20 cellular contexts compared by ENCODE assay signal in the genomic region with DNA sequence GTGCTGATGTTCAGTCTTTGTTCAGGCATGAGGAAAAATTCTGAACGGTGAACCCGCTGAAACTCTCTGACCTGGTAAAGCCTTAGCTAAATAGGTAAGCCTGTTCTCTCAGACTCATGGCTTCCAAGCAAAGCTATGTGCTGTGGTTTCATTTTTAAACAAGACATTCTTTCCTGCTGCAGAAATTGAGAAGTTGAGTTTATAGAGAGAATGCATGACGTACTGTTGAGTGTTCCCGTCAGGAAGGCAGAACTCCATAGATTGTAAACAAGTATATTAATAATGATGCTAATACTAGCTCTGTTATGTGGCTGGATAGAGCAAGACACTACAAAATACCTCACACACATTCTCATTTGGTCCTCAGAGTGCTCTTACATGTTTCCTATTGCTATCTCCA.
DNase-seq lines count a peak whose midpoint lies in the region; ATAC-seq and TF ChIP-seq lines count a peak whose summit lies in the region.
"Had no signal": no experiment of that assay in that cellular context is flagged by ENCODE, and none has a peak within 500 bp of the region (broad histone marks: within the 10 kb centered on the region; RNA-seq: fewer than 3 reads in every experiment).

No MANE protein-coding gene starts in this region.

- no peak for TF ChIP-seq CTCF in IMR-90 (conservative IDR thresholded peaks at IDR 0.05; ENCODE audit: low read depth, low read length)

- H3K27me3 Mint-ChIP-seq in activated CD4-positive, alpha-beta memory T cell treated with anti-CD3 and anti-CD28 coated beads for 36 hours: peaks cover 10% of the 10 kb centered on the region
- H3K27me3 Mint-ChIP-seq in natural killer cell treated with Interleukin-12 subunit alpha and Interleukin-12 subunit beta and Interleukin-15 and Interleukin-18, amount 100 ng/mL, for 72 hours: peaks cover 19 to 36% of the 10 kb centered on the region in 2 donors

- H2BK15ac ChIP-seq in IMR-90 (ENCODE audit: low read depth, low read length): no peak overlapping the region
- no peak overlapping the region for H2BK15ac ChIP-seq in mesenchymal stem cell (ENCODE audit: low read depth, poor library complexity, severe bottlenecking)

- no peak overlapping the region for H3K14ac ChIP-seq in IMR-90 (replicated peaks; ENCODE audit: low read depth, low read length)
- no peak overlapping the region for H3K14ac ChIP-seq in mesenchymal stem cell (ENCODE audit: low read length in 2 of 2)

- dilution Hi-C loops in IMR-90 (cut with HindIII; ENCODE audit: low sequenced_read_pairs, unreplicated experiment): no loop called here

- H2AK5ac ChIP-seq in IMR-90 (ENCODE audit: low read depth, low read length) (no peak overlapping the region), mesenchymal stem cell (ENCODE audit: low read length, severe bottlenecking) (no peak overlapping the region)

- no peak overlapping the region for H4K91ac ChIP-seq in IMR-90 (ENCODE audit: insufficient read depth, low read depth, low read length)
- H4K91ac ChIP-seq in mesenchymal stem cell (ENCODE audit: low read length): no peak overlapping the region

- no peak overlapping the region for H3K56ac ChIP-seq in IMR-90 (ENCODE audit: extremely low read depth, insufficient read depth, low read length)

- no peak overlapping the region for H2AK9ac ChIP-seq in IMR-90 (replicated peaks; ENCODE audit: low read depth, low read length, poor library complexity)

- H4K5ac ChIP-seq in IMR-90 (ENCODE audit: low read depth, low read length): no peak overlapping the region; the same call in 1 of the 2 replicates

- H4K8ac ChIP-seq in IMR-90 (ENCODE audit: low read depth in 2 of 2, low read length in 2 of 2): no peak overlapping the region
- H4K8ac ChIP-seq in mesenchymal stem cell (ENCODE audit: low read length): no peak overlapping the region

- BruUV-seq in IMR-90 (replicated peaks; lab: Mats Ljungman, UMichigan): no TSS peak

- no peaks in the 10 kb centered on the region for H3K9me3 ChIP-seq in IMR-90 (ENCODE audit: control insufficient read depth, insufficient read depth, low read length)
- no peaks in the 10 kb centered on the region for H3K9me3 ChIP-seq in mesenchymal stem cell (ENCODE audit: control insufficient read depth, low read length)
- H3K9me3 ChIP-seq: A549 had no signal

- H3K4ac ChIP-seq in IMR-90 (ENCODE audit: low read depth, low read length): no peak overlapping the region
- no peak overlapping the region for H3K4ac ChIP-seq in mesenchymal stem cell (ENCODE audit: low read depth in 1 of 2, low read length in 2 of 2)

- H3K4me3 Mint-ChIP-seq in activated CD4-positive, alpha-beta memory T cell treated with anti-CD3 and anti-CD28 coated beads for 36 hours: no peak overlapping the region
- no peak overlapping the region for H3K4me3 Mint-ChIP-seq in natural killer cell treated with Interleukin-12 subunit alpha and Interleukin-12 subunit beta and Interleukin-15 and Interleukin-18, amount 100 ng/mL, for 72 hours
- H3K4me3 Mint-ChIP-seq: CD4-positive, alpha-beta memory T cell; GM23338; H9; HFFc6 had no signal

- CTCF ChIA-PET in IMR-90 (lab: Yijun Ruan, JAX): no interaction called here
- CTCF ChIA-PET in activated CD4-positive, alpha-beta memory T cell treated with anti-CD3 and anti-CD28 coated beads for 36 hours (lab: Charles Lee): no interaction called here

- in situ Hi-C loops in IMR-90 (cut with MboI; ENCODE audit: low sequenced_read_pairs): no loop called here

- no peak for TF ChIP-seq POLR2A in IMR-90 (IDR thresholded peaks at IDR 0.05; ENCODE audit: low read depth, low read length)

- ATAC-seq in IMR-90 (ENCODE audit: low read depth) (peak; percentile 66), HG03280 (IDR thresholded peaks at IDR 0.05; ENCODE audit: unreplicated experiment) (no peak)
- ATAC-seq in natural killer cell treated with Interleukin-12 subunit alpha and Interleukin-12 subunit beta and Interleukin-15 and Interleukin-18, amount 100 ng/mL, for 72 hours: no peak
- ATAC-seq: A549, GM23338 had no signal

- H3K9ac ChIP-seq in IMR-90 (ENCODE audit: low read depth, low read length) (no peak overlapping the region), mesenchymal stem cell (ENCODE audit: low read length) (no peak overlapping the region)

- no peak overlapping the region for H2BK12ac ChIP-seq in mesenchymal stem cell (ENCODE audit: low read length in 2 of 2)

- H3K18ac ChIP-seq in IMR-90 (ENCODE audit: low read depth, low read length) (peak overlapping the region; percentile 84), mesenchymal stem cell (ENCODE audit: low read depth in 1 of 2, low read length in 2 of 2) (no peak overlapping the region)

- H3K27me3 ChIP-seq in IMR-90 (ENCODE audit: control insufficient read depth, insufficient read depth, low read length): no peaks in the 10 kb centered on the region
- no peaks in the 10 kb centered on the region for H3K27me3 ChIP-seq in mesenchymal stem cell (ENCODE audit: control insufficient read depth in 1 of 2, insufficient read depth in 1 of 2, low read length in 2 of 2)

- no CpG with 5 or more reads among the region's 4 CpGs for WGBS in IMR-90 (ENCODE audit: extremely low coverage in 2 of 2, insufficient read length in 1 of 2), 2 experiments
- WGBS in mesenchymal stem cell: 91% methylated on average over 2 of the region's 4 CpGs

- no peak overlapping the region for H2BK120ac ChIP-seq in IMR-90 (ENCODE audit: low read depth, low read length)
- no peak overlapping the region for H2BK120ac ChIP-seq in mesenchymal stem cell (ENCODE audit: low read depth, low read length)

- TF ChIP-seq RAD21 in IMR-90 (IDR thresholded peaks at IDR 0.05; ENCODE audit: low read length): no peak

- H3K36me3 ChIP-seq in IMR-90 (ENCODE audit: control insufficient read depth, insufficient read depth, low read length): no peaks in the 10 kb centered on the region
- no peaks in the 10 kb centered on the region for H3K36me3 ChIP-seq in mesenchymal stem cell (ENCODE audit: control insufficient read depth in 1 of 2, insufficient read depth in 2 of 2, low read depth in 1 of 2, low read length in 2 of 2)

- H2BK5ac ChIP-seq in IMR-90 (ENCODE audit: low read depth, low read length, poor library complexity, severe bottlenecking) (peak overlapping the region; percentile 42), mesenchymal stem cell (ENCODE audit: low read depth, low read length, poor library complexity, severe bottlenecking) (no peak overlapping the region)

- H3K27ac ChIP-seq in IMR-90 (ENCODE audit: insufficient read depth, low read length): peak overlapping the region; percentile 81; the same call in 1 of the 2 replicates
- no peak overlapping the region for H3K27ac ChIP-seq in mesenchymal stem cell (ENCODE audit: low read length, poor library complexity, severe bottlenecking)
- H3K27ac ChIP-seq: A549 had no signal

- no peak overlapping the region for H3K27ac Mint-ChIP-seq in activated CD4-positive, alpha-beta memory T cell treated with anti-CD3 and anti-CD28 coated beads for 36 hours
- no peak overlapping the region for H3K27ac Mint-ChIP-seq in natural killer cell treated with Interleukin-12 subunit alpha and Interleukin-12 subunit beta and Interleukin-15 and Interleukin-18, amount 100 ng/mL, for 72 hours
- H3K27ac Mint-ChIP-seq: CD4-positive, alpha-beta memory T cell; GM23338; H9; HFFc6 had no signal

- no peak overlapping the region for H2AFZ ChIP-seq in IMR-90 (replicated peaks; ENCODE audit: low read length, poor library complexity)
- no peak overlapping the region for H2AFZ ChIP-seq in mesenchymal stem cell (ENCODE audit: low read depth, low read length)
- H2AFZ ChIP-seq: GM23338 had no signal

- H3K4me3 ChIP-seq in IMR-90 (ENCODE audit: insufficient read depth, low read depth, low read length) (no peak overlapping the region), mesenchymal stem cell (ENCODE audit: insufficient read depth in 1 of 2, low read depth in 1 of 2, low read length in 2 of 2) (no peak overlapping the region)
- H3K4me3 ChIP-seq: A549, GM23338 had no signal

- no peaks in the 10 kb centered on the region for H3K9me1 ChIP-seq in IMR-90 (ENCODE audit: insufficient read depth, low read length)

- POLR2A ChIA-PET in IMR-90 (lab: Charles Lee; ENCODE audit: unreplicated experiment): no interaction called here
- POLR2A ChIA-PET in activated CD4-positive, alpha-beta memory T cell treated with anti-CD3 and anti-CD28 coated beads for 36 hours (lab: Charles Lee): no interaction called here

- peaks cover 5% of the 10 kb centered on the region; the same call in 1 of the 2 replicates for H3K4me1 ChIP-seq in IMR-90 (ENCODE audit: control insufficient read depth, insufficient read depth, low read length)
- no peaks in the 10 kb centered on the region for H3K4me1 ChIP-seq in mesenchymal stem cell (ENCODE audit: control insufficient read depth, insufficient read depth, low read depth, low read length)
- H3K4me1 ChIP-seq: A549 had no signal

- no peak overlapping the region for H2BK20ac ChIP-seq in IMR-90 (ENCODE audit: low read depth, low read length)

- H3K79me1 ChIP-seq in IMR-90 (ENCODE audit: low read depth in 1 of 2, low read length in 2 of 2): no peaks in the 10 kb centered on the region
- no peaks in the 10 kb centered on the region for H3K79me1 ChIP-seq in mesenchymal stem cell (replicated peaks; ENCODE audit: low read length, poor library complexity, severe bottlenecking)

- peak overlapping the region; percentile 78 for H3K4me2 ChIP-seq in IMR-90 (ENCODE audit: low read depth, low read length)
- no peak overlapping the region for H3K4me2 ChIP-seq in mesenchymal stem cell (ENCODE audit: low read length, poor library complexity, severe bottlenecking)
- H3K4me2 ChIP-seq: A549, GM23338 had no signal

- DNase-seq in AG08396 (ENCODE audit: low spot score): peak; percentile 22
- DNase-seq in IMR-90: peak; percentile 61
- peak; percentile 72 for DNase-seq in mesenchymal stem cell
- peak; percentile 3 for DNase-seq in non-pigmented ciliary epithelial cell (ENCODE audit: low read depth)
- no peak for DNase-seq in activated CD4-positive, alpha-beta memory T cell treated with anti-CD3 and anti-CD28 coated beads for 36 hours
- no peak for DNase-seq in natural killer cell treated with Interleukin-12 subunit alpha and Interleukin-12 subunit beta and Interleukin-15 and Interleukin-18, amount 100 ng/mL, for 72 hours (ENCODE audit: low spot score)
- DNase-seq: 8988T; ACHN; C1 segment of cervical spinal cord; Calu3; CD4-positive, alpha-beta memory T cell; COR-L47; DMS53; DMS79 treated with DMSO at 0.1 percent for 48 hours; GF-D8; H9; HFFc6 had no signal

- no peak overlapping the region for H3K23ac ChIP-seq in IMR-90 (ENCODE audit: low read depth, low read length)
- H3K23ac ChIP-seq in mesenchymal stem cell (ENCODE audit: low read length in 2 of 2): no peak overlapping the region

- intact Hi-C loops in IMR-90 (cut with micrococcal nuclease): no loop called here
- intact Hi-C loops in activated CD4-positive, alpha-beta memory T cell treated with anti-CD3 and anti-CD28 coated beads for 36 hours (cut with micrococcal nuclease): no loop called here

- no peaks in the 10 kb centered on the region for H4K20me1 ChIP-seq in IMR-90 (ENCODE audit: insufficient read depth, low read length)

- H3K36me3 Mint-ChIP-seq in activated CD4-positive, alpha-beta memory T cell treated with anti-CD3 and anti-CD28 coated beads for 36 hours: no peaks in the 10 kb centered on the region
- H3K36me3 Mint-ChIP-seq in natural killer cell treated with Interleukin-12 subunit alpha and Interleukin-12 subunit beta and Interleukin-15 and Interleukin-18, amount 100 ng/mL, for 72 hours: no peaks in the 10 kb centered on the region
- H3K36me3 Mint-ChIP-seq: CD4-positive, alpha-beta memory T cell had no signal

- no peaks in the 10 kb centered on the region for H3K4me1 Mint-ChIP-seq in activated CD4-positive, alpha-beta memory T cell treated with anti-CD3 and anti-CD28 coated beads for 36 hours (ENCODE audit: low read depth)
- no peaks in the 10 kb centered on the region for H3K4me1 Mint-ChIP-seq in natural killer cell treated with Interleukin-12 subunit alpha and Interleukin-12 subunit beta and Interleukin-15 and Interleukin-18, amount 100 ng/mL, for 72 hours (ENCODE audit: low read depth in 2 of 2)

- no peaks in the 10 kb centered on the region for H3K9me3 Mint-ChIP-seq in activated CD4-positive, alpha-beta memory T cell treated with anti-CD3 and anti-CD28 coated beads for 36 hours
- H3K9me3 Mint-ChIP-seq in natural killer cell treated with Interleukin-12 subunit alpha and Interleukin-12 subunit beta and Interleukin-15 and Interleukin-18, amount 100 ng/mL, for 72 hours: no peaks in the 10 kb centered on the region
- H3K9me3 Mint-ChIP-seq: GM23338, HFFc6 had no signal

Comparison
In these comparisons a context has a peak if more than half of its experiments do, and no peak if none do; other contexts are left out.
1. DNase-seq: peak in AG08396 (single experiment), IMR-90 (single experiment), mesenchymal stem cell (single experiment) and non-pigmented ciliary epithelial cell (single experiment); none in activated CD4-positive, alpha-beta memory T cell treated with anti-CD3 and anti-CD28 coated beads for 36 hours (single experiment) and natural killer cell treated with Interleukin-12 subunit alpha and Interleukin-12 subunit beta and Interleukin-15 and Interleukin-18, amount 100 ng/mL, for 72 hours (single experiment).